ENCODE assay signal across 1 cellular context in genomic region chr20:43925786-43926185, GRCh38.
TF ChIP-seq lines count a peak whose summit lies in the region.

No MANE protein-coding gene starts in this region.

TF ChIP-seq in HEK293, 187 proteins besides CTCF, POLR2A, EP300 and RAD21 (continued from another document):
- no peak for TF ChIP-seq ZNF433 (tag by site-specific recombination; IDR thresholded peaks at IDR 0.05; ENCODE audit: low read depth)
- no peak for TF ChIP-seq ELK4 (IDR thresholded peaks at IDR 0.05; ENCODE audit: borderline replicate concordance, low read depth, low read length)
- TF ChIP-seq ZNF18 (tag by site-specific recombination; IDR thresholded peaks at IDR 0.05), result no peak
- no peak for TF ChIP-seq ZNF558 (tag by site-specific recombination; IDR thresholded peaks at IDR 0.05)
- no peak for TF ChIP-seq ZNF707 (tag by site-specific recombination; IDR thresholded peaks at IDR 0.05)
- TF ChIP-seq KLF9 (tag by site-specific recombination; IDR thresholded peaks at IDR 0.05; ENCODE audit: low read depth), result no peak
- no peak for TF ChIP-seq ZNF155 (tag by site-specific recombination; IDR thresholded peaks at IDR 0.05)
- no peak for TF ChIP-seq ZBTB17 (tag by site-specific recombination; IDR thresholded peaks at IDR 0.05)
- TF ChIP-seq ZNF248 (tag by site-specific recombination; IDR thresholded peaks at IDR 0.05), result no peak
- TF ChIP-seq ZNF37A (tag by site-specific recombination; IDR thresholded peaks at IDR 0.05), result no peak
- TF ChIP-seq OSR2 (tag by site-specific recombination; IDR thresholded peaks at IDR 0.05), result peak; percentile 80
